In the genomic region with DNA sequence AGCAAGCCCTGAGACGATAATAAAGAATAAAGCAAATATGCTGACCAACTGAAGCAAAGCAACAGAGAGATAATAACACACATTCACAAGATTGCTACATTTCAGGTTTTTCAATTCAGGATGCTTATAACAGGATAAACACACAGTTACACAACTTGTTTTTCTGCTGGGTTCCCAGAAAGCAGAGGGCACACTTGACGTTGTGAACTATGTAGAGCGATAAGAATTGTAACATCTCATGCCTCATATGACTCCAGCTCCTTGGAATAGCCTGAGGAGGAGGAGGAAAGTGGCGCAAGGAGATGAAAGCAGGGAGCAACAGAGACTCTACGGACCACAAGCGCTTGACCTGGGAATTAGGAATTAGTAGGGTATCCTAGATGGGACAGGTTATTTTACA, we compare ENCODE assay signal across 25 cellular contexts.
DNase-seq lines count a peak whose midpoint lies in the region; ATAC-seq, FAIRE-seq and TF ChIP-seq lines count a peak whose summit lies in the region.
"Had no signal": no experiment of that assay in that cellular context is flagged by ENCODE, and none has a peak within 500 bp of the region (broad histone marks: within the 10 kb centered on the region; RNA-seq: fewer than 3 reads in every experiment).

No MANE protein-coding gene starts in this region.

- 0 out of 2 replicates have a peak, but pooled peaks cover 3% of the 10 kb centered on the region for H3K23me2 ChIP-seq in H1 (ENCODE audit: low read depth, low read length)

- H2BK15ac ChIP-seq in H1 (ENCODE audit: low read length) (no peak overlapping the region), neuronal stem cell (ENCODE audit: low read length) (no peak overlapping the region)

- no peak overlapping the region for H2BK120ac ChIP-seq in H1 (replicated peaks; ENCODE audit: low read depth, low read length)
- no peak overlapping the region for H2BK120ac ChIP-seq in neuronal stem cell (ENCODE audit: low read depth, low read length)

- POLR2A ChIA-PET in H1 (lab: Charles Lee; ENCODE audit: partially characterized antibody) = no interaction called here

- H3K4me3 ChIP-seq in H1 (ENCODE audit: extremely low read depth in 1 of 4, insufficient read depth in 2 of 4, low read depth in 3 of 4, low read length in 4 of 4) (no peak overlapping the region), neuronal stem cell (ENCODE audit: low read length in 2 of 2) (no peak overlapping the region), breast epithelium (no peak overlapping the region)
- H3K4me3 ChIP-seq: K562 had no signal

- no peak overlapping the region for H2BK20ac ChIP-seq in H1 (ENCODE audit: low read length)

- H3K14ac ChIP-seq in H1 (ENCODE audit: insufficient read length) = no peak overlapping the region
- H3K14ac ChIP-seq in neuronal stem cell (ENCODE audit: low read length) = no peak overlapping the region

- no peak overlapping the region for H3K56ac ChIP-seq in H1 (replicated peaks; ENCODE audit: insufficient read length, low read depth, low read length)

- no peak for FAIRE-seq in H1 (lab: Jason Lieb, UNC)
- FAIRE-seq: A204.1, D721Med, GM12892, GM18507, HTR-8/SVneo, K562 had no signal

- no peak overlapping the region for H2BK5ac ChIP-seq in H1 (ENCODE audit: low read depth, low read length)
- H2BK5ac ChIP-seq in neuronal stem cell (ENCODE audit: low read length) = no peak overlapping the region

- TF ChIP-seq RAD21 in H1 (IDR thresholded peaks at IDR 0.05 in 1 of 2, conservative IDR thresholded peaks at IDR 0.05 in 1 of 2; ENCODE audit: low read depth in 2 of 2, low read length in 2 of 2) = no peak

- no peak for TF ChIP-seq CTCF in H1 (IDR thresholded peaks at IDR 0.05; ENCODE audit: control extremely low read depth in 1 of 3, insufficient read depth in 1 of 3, low read depth in 1 of 3, low read length in 3 of 3)
- no peak for TF ChIP-seq CTCF in type B pancreatic cell (conservative IDR thresholded peaks at IDR 0.05)
- TF ChIP-seq CTCF in breast epithelium (IDR thresholded peaks at IDR 0.05) = no peak

- H4K91ac ChIP-seq in H1 (replicated peaks; ENCODE audit: insufficient read length, low read length) (peak overlapping the region; percentile 17), neuronal stem cell (ENCODE audit: low read depth, low read length, poor library complexity) (no peak overlapping the region)

- H3K18ac ChIP-seq in H1 (ENCODE audit: extremely low read depth, low read length) (no peak overlapping the region), neuronal stem cell (ENCODE audit: low read length) (no peak overlapping the region)

- peaks cover 26% of the 10 kb centered on the region for H3K4me1 Mint-ChIP-seq in type B pancreatic cell (ENCODE audit: unreplicated experiment)
- H3K4me1 Mint-ChIP-seq in activated naive CD8-positive, alpha-beta T cell treated with anti-CD3 and anti-CD28 coated beads for 36 hours = peaks cover 15% of the 10 kb centered on the region

- H3K36me3 ChIP-seq in H1 (ENCODE audit: control insufficient read depth in 2 of 4, insufficient read depth in 4 of 4, low read length in 3 of 4) (no peaks in the 10 kb centered on the region), neuronal stem cell (replicated peaks in 1 of 2; ENCODE audit: control insufficient read depth in 2 of 2, insufficient read depth in 2 of 2, low read length in 2 of 2) (no peaks in the 10 kb centered on the region), breast epithelium (no peaks in the 10 kb centered on the region)
- H3K36me3 ChIP-seq: BE2C had no signal

- H3K4ac ChIP-seq in H1 (replicated peaks; ENCODE audit: insufficient read length, low read depth, low read length) = no peak overlapping the region
- H3K4ac ChIP-seq in neuronal stem cell (ENCODE audit: low read length) = no peak overlapping the region

- no peak overlapping the region for H3K9ac ChIP-seq in H1 (replicated peaks in 1 of 4; ENCODE audit: extremely low read depth in 1 of 4, low read depth in 3 of 4, low read length in 3 of 4)
- H3K9ac ChIP-seq in neuronal stem cell (ENCODE audit: low read depth, low read length, poor library complexity) = no peak overlapping the region

- H3K36me3 Mint-ChIP-seq in type B pancreatic cell = no peaks in the 10 kb centered on the region
- H3K36me3 Mint-ChIP-seq in activated naive CD8-positive, alpha-beta T cell treated with anti-CD3 and anti-CD28 coated beads for 36 hours = no peaks in the 10 kb centered on the region
- H3K36me3 Mint-ChIP-seq: CD4-positive, CD25-positive, alpha-beta regulatory T cell had no signal

- H3K79me1 ChIP-seq in H1 (ENCODE audit: low read depth, low read length) (no peaks in the 10 kb centered on the region), neuronal stem cell (ENCODE audit: low read depth, low read length) (no peaks in the 10 kb centered on the region)

- H2AK5ac ChIP-seq in H1 (ENCODE audit: low read depth, low read length) = no peak overlapping the region
- no peak overlapping the region for H2AK5ac ChIP-seq in neuronal stem cell (ENCODE audit: low read depth, low read length)

- peak overlapping the region; percentile 53 for H3K4me3 Mint-ChIP-seq in type B pancreatic cell
- H3K4me3 Mint-ChIP-seq in activated naive CD8-positive, alpha-beta T cell treated with anti-CD3 and anti-CD28 coated beads for 36 hours = no peak overlapping the region
- H3K4me3 Mint-ChIP-seq: CD4-positive, CD25-positive, alpha-beta regulatory T cell; HFFc6 had no signal

- no peak overlapping the region for H2BK12ac ChIP-seq in H1 (ENCODE audit: low read depth, low read length)
- peak overlapping the region; percentile 30 for H2BK12ac ChIP-seq in neuronal stem cell (ENCODE audit: low read length)

- no peaks in the 10 kb centered on the region for H3K27me3 ChIP-seq in H1 (replicated peaks in 1 of 4; ENCODE audit: control insufficient read depth in 3 of 4, extremely low read depth in 1 of 4, insufficient read depth in 3 of 4, low read length in 3 of 4)
- H3K27me3 ChIP-seq in neuronal stem cell (ENCODE audit: control insufficient read depth in 3 of 3, insufficient read depth in 3 of 3, low read depth in 1 of 3, low read length in 3 of 3) = no peaks in the 10 kb centered on the region
- H3K27me3 ChIP-seq in breast epithelium = no peaks in the 10 kb centered on the region

- DNase-seq in NCI-H2227 treated with DMSO at 0.1 percent for 48 hours (lab: John Stamatoyannopoulos, UW) (peak; percentile 85), H1 (ENCODE audit: low read depth in 1 of 2, low spot score in 2 of 2) (no peak), neuronal stem cell (ENCODE audit: low spot score) (no peak), type B pancreatic cell (ENCODE audit: extremely low spot score, unreplicated experiment) (no peak), breast epithelium (ENCODE audit: low spot score in 2 of 2) (no peak)
- no peak for DNase-seq in activated naive CD8-positive, alpha-beta T cell treated with anti-CD3 and anti-CD28 coated beads for 36 hours
- DNase-seq: ACHN; BE2C; C1 segment of cervical spinal cord; Caco-2; CD4-positive, CD25-positive, alpha-beta regulatory T cell; DMS153; DMS79; GDM1; HCEC 1CT; HFFc6; IMR-90 had no signal

- no peaks in the 10 kb centered on the region for H4K20me1 ChIP-seq in H1 (replicated peaks in 1 of 2; ENCODE audit: control insufficient read depth in 1 of 2, insufficient read depth in 2 of 2, low read length in 2 of 2)

- H3K23ac ChIP-seq in H1 (ENCODE audit: insufficient read length) (no peak overlapping the region), neuronal stem cell (ENCODE audit: low read depth, low read length, poor library complexity) (no peak overlapping the region)

- H3K27ac ChIP-seq in H1 (ENCODE audit: low read depth, low read length) (no peak overlapping the region), neuronal stem cell (replicated peaks; ENCODE audit: low read length) (no peak overlapping the region), breast epithelium (no peak overlapping the region)

- H4K8ac ChIP-seq in H1 (ENCODE audit: extremely low read depth, insufficient read depth, low read length) = no peak overlapping the region
- H4K8ac ChIP-seq in neuronal stem cell (ENCODE audit: low read depth, low read length) = no peak overlapping the region

- H4K5ac ChIP-seq in H1 (ENCODE audit: insufficient read length, low read depth, low read length) = no peak overlapping the region

- no peak overlapping the region for H3K4me2 ChIP-seq in H1 (ENCODE audit: insufficient read depth in 1 of 2, low read depth in 2 of 2, low read length in 2 of 2)
- no peak overlapping the region for H3K4me2 ChIP-seq in neuronal stem cell (ENCODE audit: insufficient read depth, low read length, poor library complexity, severe bottlenecking)

- H2AFZ ChIP-seq in H1 (ENCODE audit: low read length) = no peak overlapping the region
- H2AFZ ChIP-seq in neuronal stem cell (ENCODE audit: low read length) = no peak overlapping the region

- peaks cover 0 to 12% (median 5%) of the 10 kb centered on the region in 4 experiments; a peak in 6 of 7 replicates for H3K4me1 ChIP-seq in H1 (replicated peaks in 1 of 4; ENCODE audit: control insufficient read depth in 3 of 4, insufficient read depth in 4 of 4, low read length in 3 of 4)
- peaks cover 12 to 15% of the 10 kb centered on the region in 2 donors for H3K4me1 ChIP-seq in neuronal stem cell (ENCODE audit: control insufficient read depth in 2 of 2, insufficient read depth in 1 of 2, low read depth in 1 of 2, low read length in 2 of 2)
- no peaks in the 10 kb centered on the region for H3K4me1 ChIP-seq in breast epithelium
- H3K4me1 ChIP-seq: BE2C, Caco-2 had no signal

- no peaks in the 10 kb centered on the region for H3K9me3 ChIP-seq in H1 (ENCODE audit: insufficient read depth in 2 of 2, low read depth in 1 of 2, low read length in 1 of 2)
- H3K9me3 ChIP-seq in neuronal stem cell (replicated peaks in 1 of 2; ENCODE audit: control insufficient read depth in 2 of 2, insufficient read depth in 1 of 2, low read depth in 1 of 2, low read length in 2 of 2) = no peaks in the 10 kb centered on the region
- no peaks in the 10 kb centered on the region for H3K9me3 ChIP-seq in breast epithelium
- H3K9me3 ChIP-seq: BE2C, Caco-2 had no signal

- peak overlapping the region; percentile 87 for H3K27ac Mint-ChIP-seq in type B pancreatic cell
- H3K27ac Mint-ChIP-seq in activated naive CD8-positive, alpha-beta T cell treated with anti-CD3 and anti-CD28 coated beads for 36 hours = no peak overlapping the region
- H3K27ac Mint-ChIP-seq: CD4-positive, CD25-positive, alpha-beta regulatory T cell; HFFc6 had no signal

- peaks cover 9% of the 10 kb centered on the region for H3K27me3 Mint-ChIP-seq in type B pancreatic cell
- peaks cover 7% of the 10 kb centered on the region for H3K27me3 Mint-ChIP-seq in activated naive CD8-positive, alpha-beta T cell treated with anti-CD3 and anti-CD28 coated beads for 36 hours

- WGBS in H1 (ENCODE audit: extremely low coverage in 1 of 2, insufficient coverage in 1 of 2, insufficient read length in 1 of 2, insufficient replicate concordance in 2 of 2, low coverage in 1 of 2, low lambda C conversion rate in 2 of 2, missing lambda C conversion rate in 1 of 2), 2 experiments = 91% methylated on average over 6 of the region's 6 CpGs; no CpG with 5 or more reads in 1 of the 2 experiments
- no CpG with 5 or more reads among the region's 6 CpGs for WGBS in neuronal stem cell (ENCODE audit: extremely low coverage in 2 of 2, insufficient read length in 2 of 2, insufficient replicate concordance in 1 of 2), 2 donors

- H3K79me2 ChIP-seq in H1 (ENCODE audit: control insufficient read depth in 1 of 2, insufficient read depth in 2 of 2, low read length in 2 of 2) = no peaks in the 10 kb centered on the region

- no peak for TF ChIP-seq EP300 in H1 (IDR thresholded peaks at IDR 0.05; ENCODE audit: borderline replicate concordance in 1 of 2, low read depth in 2 of 2, low read length in 2 of 2)

- no peaks in the 10 kb centered on the region for H3K9me3 Mint-ChIP-seq in type B pancreatic cell
- no peaks in the 10 kb centered on the region for H3K9me3 Mint-ChIP-seq in activated naive CD8-positive, alpha-beta T cell treated with anti-CD3 and anti-CD28 coated beads for 36 hours
- H3K9me3 Mint-ChIP-seq: CD4-positive, CD25-positive, alpha-beta regulatory T cell; HFFc6 had no signal

- ATAC-seq in HG03342 (IDR thresholded peaks at IDR 0.05; ENCODE audit: unreplicated experiment) (no peak), GM18861 (IDR thresholded peaks at IDR 0.05; ENCODE audit: unreplicated experiment) (no peak)
- ATAC-seq: K562 had no signal

- TF ChIP-seq POLR2A in H1 (IDR thresholded peaks at IDR 0.05; ENCODE audit: control extremely low read depth in 1 of 2, low read depth in 2 of 2, low read length in 2 of 2) (no peak), breast epithelium (IDR thresholded peaks at IDR 0.05) (no peak)

- CTCF ChIA-PET in H1 (lab: Charles Lee; ENCODE audit: partially characterized antibody) = interaction anchor here (0.6 to 6.5 kb wide), 5 partner anchors 13 to 293 kb away, joined by 3 to 59 read pairs (median 3); no protein-coding TSS in a partner anchor

- intact Hi-C loops in breast epithelium (cut with DNase I; ENCODE audit: low total_unique reads) = no loop called here
